Comparison of ENCODE assay signal across 14 cellular contexts in genomic region chr17:54536306-54536705, GRCh38.
A peak's percentile ranks its signal among the peaks of the same experiment; 100 is the strongest.
DNase-seq lines count a peak whose midpoint lies in the region; ATAC-seq and TF ChIP-seq lines count a peak whose summit lies in the region.
"Had no signal": no experiment of that assay in that cellular context is flagged by ENCODE, and none has a peak within 500 bp of the region (broad histone marks: within the 10 kb centered on the region; RNA-seq: fewer than 3 reads in every experiment).

No MANE protein-coding gene starts in this region.

- peaks cover 3% of the 10 kb centered on the region for H3K27me3 ChIP-seq in endodermal cell (ENCODE audit: control insufficient read depth, insufficient read depth, low read length, poor library complexity, severe bottlenecking)

- H3K27ac ChIP-seq in 22Rv1 (no peak overlapping the region), C4-2B (no peak overlapping the region), endodermal cell (ENCODE audit: low read depth, low read length) (no peak overlapping the region)
- H3K27ac ChIP-seq: A549, GM23248 had no signal

- ATAC-seq in stimulated activated effector memory CD8-positive, alpha-beta T cell treated with anti-CD3 and anti-CD28 coated beads, Interleukin-12 subunit alpha, Interleukin-12 subunit beta, amount 100 ng/mL, for 72 hours = no peak
- ATAC-seq: A549 had no signal

- no peak overlapping the region for H3K9ac ChIP-seq in endodermal cell (ENCODE audit: extremely low read depth, low read length, poor library complexity, severe bottlenecking)
- H3K9ac ChIP-seq: GM23248 had no signal

- no peaks in the 10 kb centered on the region for H3K9me3 ChIP-seq in endodermal cell (ENCODE audit: control insufficient read depth, low read length)

- H3K36me3 Mint-ChIP-seq in endodermal cell (ENCODE audit: low read depth) = no peaks in the 10 kb centered on the region
- H3K36me3 Mint-ChIP-seq in activated T-cell treated with anti-CD3 and anti-CD28 coated beads, Interleukin-2, amount 50 U/mL, for 24 hours (ENCODE audit: low read depth) = no peaks in the 10 kb centered on the region
- H3K36me3 Mint-ChIP-seq in stimulated activated effector memory CD8-positive, alpha-beta T cell treated with anti-CD3 and anti-CD28 coated beads, Interleukin-12 subunit alpha, Interleukin-12 subunit beta, amount 100 ng/mL, for 72 hours = no peaks in the 10 kb centered on the region
- H3K36me3 Mint-ChIP-seq: CD14-positive monocyte; CD4-positive, alpha-beta memory T cell had no signal

- no peak overlapping the region for H3K4me3 ChIP-seq in LNCaP clone FGC (ENCODE audit: low read depth, low read length)
- H3K4me3 ChIP-seq in endodermal cell (ENCODE audit: low read length) = no peak overlapping the region
- H3K4me3 ChIP-seq: A549, GM23248 had no signal

- DNase-seq in LNCaP clone FGC (ENCODE audit: low read depth) (no peak), endodermal cell (peak; percentile 64), OCI-M2 (lab: John Stamatoyannopoulos, UW; ENCODE audit: unreplicated experiment) (no peak)
- DNase-seq in activated T-cell treated with anti-CD3 and anti-CD28 coated beads, Interleukin-2, amount 50 U/mL, for 24 hours = no peak
- no peak for DNase-seq in stimulated activated effector memory CD8-positive, alpha-beta T cell treated with anti-CD3 and anti-CD28 coated beads, Interleukin-12 subunit alpha, Interleukin-12 subunit beta, amount 100 ng/mL, for 72 hours (ENCODE audit: low spot score in 2 of 2)
- DNase-seq: AML-193; Calu3; CD4-positive, alpha-beta memory T cell; GM23248; KG1 had no signal

- no peaks in the 10 kb centered on the region for H3K4me1 ChIP-seq in endodermal cell (ENCODE audit: control insufficient read depth, insufficient read depth, low read length)
- H3K4me1 ChIP-seq: A549 had no signal

- H3K36me3 ChIP-seq in endodermal cell (ENCODE audit: control insufficient read depth, insufficient read depth, low read length) = no peaks in the 10 kb centered on the region

- no peak overlapping the region for H3K27ac Mint-ChIP-seq in endodermal cell
- H3K27ac Mint-ChIP-seq in activated T-cell treated with anti-CD3 and anti-CD28 coated beads, Interleukin-2, amount 50 U/mL, for 24 hours = no peak overlapping the region
- no peak overlapping the region for H3K27ac Mint-ChIP-seq in stimulated activated effector memory CD8-positive, alpha-beta T cell treated with anti-CD3 and anti-CD28 coated beads, Interleukin-12 subunit alpha, Interleukin-12 subunit beta, amount 100 ng/mL, for 72 hours
- H3K27ac Mint-ChIP-seq: CD4-positive, alpha-beta memory T cell had no signal

- peaks cover 10% of the 10 kb centered on the region for H3K27me3 Mint-ChIP-seq in endodermal cell (ENCODE audit: insufficient read depth)
- H3K27me3 Mint-ChIP-seq in activated T-cell treated with anti-CD3 and anti-CD28 coated beads, Interleukin-2, amount 50 U/mL, for 24 hours = no peaks in the 10 kb centered on the region

- no peaks in the 10 kb centered on the region for H3K9me3 Mint-ChIP-seq in endodermal cell
- peaks cover 15% of the 10 kb centered on the region for H3K9me3 Mint-ChIP-seq in activated T-cell treated with anti-CD3 and anti-CD28 coated beads, Interleukin-2, amount 50 U/mL, for 24 hours
- peaks cover 12% of the 10 kb centered on the region for H3K9me3 Mint-ChIP-seq in stimulated activated effector memory CD8-positive, alpha-beta T cell treated with anti-CD3 and anti-CD28 coated beads, Interleukin-12 subunit alpha, Interleukin-12 subunit beta, amount 100 ng/mL, for 72 hours

- WGBS in endodermal cell (ENCODE audit: insufficient coverage in 1 of 2, insufficient read length in 1 of 2), 2 experiments = 88 to 100% methylated on average over 2 to 4 of the region's 4 CpGs

- no peak overlapping the region for H3K4me3 Mint-ChIP-seq in endodermal cell
- H3K4me3 Mint-ChIP-seq in activated T-cell treated with anti-CD3 and anti-CD28 coated beads, Interleukin-2, amount 50 U/mL, for 24 hours = no peak overlapping the region
- H3K4me3 Mint-ChIP-seq in stimulated activated effector memory CD8-positive, alpha-beta T cell treated with anti-CD3 and anti-CD28 coated beads, Interleukin-12 subunit alpha, Interleukin-12 subunit beta, amount 100 ng/mL, for 72 hours = no peak overlapping the region
- H3K4me3 Mint-ChIP-seq: CD14-positive monocyte; CD4-positive, alpha-beta memory T cell had no signal

- H3K4me1 Mint-ChIP-seq in endodermal cell = no peaks in the 10 kb centered on the region
- no peaks in the 10 kb centered on the region for H3K4me1 Mint-ChIP-seq in activated T-cell treated with anti-CD3 and anti-CD28 coated beads, Interleukin-2, amount 50 U/mL, for 24 hours (ENCODE audit: low read depth)
- no peaks in the 10 kb centered on the region for H3K4me1 Mint-ChIP-seq in stimulated activated effector memory CD8-positive, alpha-beta T cell treated with anti-CD3 and anti-CD28 coated beads, Interleukin-12 subunit alpha, Interleukin-12 subunit beta, amount 100 ng/mL, for 72 hours
- H3K4me1 Mint-ChIP-seq: CD14-positive monocyte; CD4-positive, alpha-beta memory T cell had no signal

- TF ChIP-seq CTCF in 22Rv1 (IDR thresholded peaks at IDR 0.05) (0 out of 2 replicates have a peak, but pooled peaks have one; percentile 8), C4-2B (conservative IDR thresholded peaks at IDR 0.05) (peak; percentile 9; the same call in 1 of the 2 replicates), LNCaP clone FGC (IDR thresholded peaks at IDR 0.05; ENCODE audit: control insufficient read depth, extremely low read depth, insufficient read depth) (peak; percentile 25; the same call in 1 of the 2 replicates), endodermal cell (conservative IDR thresholded peaks at IDR 0.05) (peak; percentile 62)

Comparison
In these comparisons a context has a peak if more than half of its experiments do, and no peak if none do; other contexts are left out.
1. CTCF ChIP-seq: peak in every context shown above with its lines; median percentile 62 in endodermal cell; 25 in LNCaP clone FGC; 9 in C4-2B; 8 in 22Rv1.